In the genomic region with DNA sequence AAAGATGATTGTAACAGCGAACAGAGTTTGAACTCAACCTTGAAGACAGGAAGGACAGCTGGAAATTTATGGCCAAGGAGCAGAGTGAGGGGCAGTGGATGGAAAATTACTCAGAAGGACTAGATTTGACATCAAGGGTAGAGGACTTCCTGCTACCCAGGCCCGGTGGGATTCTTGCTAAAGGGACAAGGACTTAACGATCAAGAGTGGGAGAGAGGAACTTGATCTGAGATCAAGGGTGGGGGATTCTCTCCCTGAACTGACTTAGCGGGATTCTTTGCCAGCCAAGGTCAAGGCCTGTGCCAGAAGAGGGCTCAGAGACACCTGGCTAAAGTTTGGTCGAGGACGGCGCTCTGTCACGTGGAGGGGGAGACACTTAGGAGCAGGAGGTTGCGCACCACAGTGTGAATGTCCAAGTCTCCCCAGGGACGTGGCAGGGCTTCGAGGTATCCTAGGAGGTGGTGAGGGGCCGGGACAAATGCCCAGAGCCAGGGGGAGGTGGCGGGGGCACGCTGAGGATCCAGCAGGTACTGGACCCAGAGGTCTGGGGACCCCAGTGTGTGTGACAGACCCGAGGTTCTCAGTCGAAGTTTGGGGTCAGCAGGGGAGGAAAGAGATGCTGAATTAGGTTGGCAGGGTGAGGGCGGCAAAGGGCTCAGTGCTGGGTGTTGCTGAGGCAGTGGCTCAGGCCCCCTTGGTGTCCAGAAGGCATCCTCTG, we compare ENCODE assay signal across 1 cellular context.
TF ChIP-seq lines count a peak whose summit lies in the region.

No MANE protein-coding gene starts in this region.

TF ChIP-seq in HepG2, 621 proteins besides CTCF, POLR2A, EP300 and RAD21 (continued from another document):
- TF ChIP-seq, protein P1, sequence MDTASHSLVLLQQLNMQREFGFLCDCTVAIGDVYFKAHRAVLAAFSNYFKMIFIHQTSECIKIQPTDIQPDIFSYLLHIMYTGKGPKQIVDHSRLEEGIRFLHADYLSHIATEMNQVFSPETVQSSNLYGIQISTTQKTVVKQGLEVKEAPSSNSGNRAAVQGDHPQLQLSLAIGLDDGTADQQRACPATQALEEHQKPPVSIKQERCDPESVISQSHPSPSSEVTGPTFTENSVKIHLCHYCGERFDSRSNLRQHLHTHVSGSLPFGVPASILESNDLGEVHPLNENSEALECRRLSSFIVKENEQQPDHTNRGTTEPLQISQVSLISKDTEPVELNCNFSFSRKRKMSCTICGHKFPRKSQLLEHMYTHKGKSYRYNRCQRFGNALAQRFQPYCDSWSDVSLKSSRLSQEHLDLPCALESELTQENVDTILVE (CRISPR knock-in tag; IDR thresholded peaks at IDR 0.05), result no peak
- TF ChIP-seq TBL1XR1 (IDR thresholded peaks at IDR 0.05; ENCODE audit: borderline replicate concordance, low read length, partially characterized antibody) (no peak), NCOR1 (IDR thresholded peaks at IDR 0.05; ENCODE audit: borderline replicate concordance, low read length) (no peak), KLF9 (CRISPR knock-in tag; IDR thresholded peaks at IDR 0.05; ENCODE audit: low read depth) (no peak), ISX (CRISPR knock-in tag; conservative IDR thresholded peaks at IDR 0.05) (no peak), ZNF747 (CRISPR knock-in tag; IDR thresholded peaks at IDR 0.05; ENCODE audit: borderline replicate concordance) (no peak), MAFF (IDR thresholded peaks at IDR 0.05; ENCODE audit: low read depth, low read length) (no peak), ZNF841 (CRISPR knock-in tag; IDR thresholded peaks at IDR 0.05; ENCODE audit: borderline replicate concordance) (no peak), FOXM1 (CRISPR knock-in tag; IDR thresholded peaks at IDR 0.05) (no peak)
- TF ChIP-seq, protein P2, sequence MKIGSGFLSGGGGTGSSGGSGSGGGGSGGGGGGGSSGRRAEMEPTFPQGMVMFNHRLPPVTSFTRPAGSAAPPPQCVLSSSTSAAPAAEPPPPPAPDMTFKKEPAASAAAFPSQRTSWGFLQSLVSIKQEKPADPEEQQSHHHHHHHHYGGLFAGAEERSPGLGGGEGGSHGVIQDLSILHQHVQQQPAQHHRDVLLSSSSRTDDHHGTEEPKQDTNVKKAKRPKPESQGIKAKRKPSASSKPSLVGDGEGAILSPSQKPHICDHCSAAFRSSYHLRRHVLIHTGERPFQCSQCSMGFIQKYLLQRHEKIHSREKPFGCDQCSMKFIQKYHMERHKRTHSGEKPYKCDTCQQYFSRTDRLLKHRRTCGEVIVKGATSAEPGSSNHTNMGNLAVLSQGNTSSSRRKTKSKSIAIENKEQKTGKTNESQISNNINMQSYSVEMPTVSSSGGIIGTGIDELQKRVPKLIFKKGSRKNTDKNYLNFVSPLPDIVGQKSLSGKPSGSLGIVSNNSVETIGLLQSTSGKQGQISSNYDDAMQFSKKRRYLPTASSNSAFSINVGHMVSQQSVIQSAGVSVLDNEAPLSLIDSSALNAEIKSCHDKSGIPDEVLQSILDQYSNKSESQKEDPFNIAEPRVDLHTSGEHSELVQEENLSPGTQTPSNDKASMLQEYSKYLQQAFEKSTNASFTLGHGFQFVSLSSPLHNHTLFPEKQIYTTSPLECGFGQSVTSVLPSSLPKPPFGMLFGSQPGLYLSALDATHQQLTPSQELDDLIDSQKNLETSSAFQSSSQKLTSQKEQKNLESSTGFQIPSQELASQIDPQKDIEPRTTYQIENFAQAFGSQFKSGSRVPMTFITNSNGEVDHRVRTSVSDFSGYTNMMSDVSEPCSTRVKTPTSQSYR (CRISPR knock-in tag; IDR thresholded peaks at IDR 0.05; ENCODE audit: borderline replicate concordance), result no peak
- TF ChIP-seq, protein P3, sequence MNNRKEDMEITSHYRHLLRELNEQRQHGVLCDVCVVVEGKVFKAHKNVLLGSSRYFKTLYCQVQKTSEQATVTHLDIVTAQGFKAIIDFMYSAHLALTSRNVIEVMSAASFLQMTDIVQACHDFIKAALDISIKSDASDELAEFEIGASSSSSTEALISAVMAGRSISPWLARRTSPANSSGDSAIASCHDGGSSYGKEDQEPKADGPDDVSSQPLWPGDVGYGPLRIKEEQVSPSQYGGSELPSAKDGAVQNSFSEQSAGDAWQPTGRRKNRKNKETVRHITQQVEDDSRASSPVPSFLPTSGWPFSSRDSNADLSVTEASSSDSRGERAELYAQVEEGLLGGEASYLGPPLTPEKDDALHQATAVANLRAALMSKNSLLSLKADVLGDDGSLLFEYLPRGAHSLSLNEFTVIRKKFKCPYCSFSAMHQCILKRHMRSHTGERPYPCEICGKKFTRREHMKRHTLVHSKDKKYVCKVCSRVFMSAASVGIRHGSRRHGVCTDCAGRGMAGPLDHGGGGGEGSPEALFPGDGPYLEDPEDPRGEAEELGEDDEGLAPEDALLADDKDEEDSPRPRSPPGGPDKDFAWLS (CRISPR knock-in tag; IDR thresholded peaks at IDR 0.05; ENCODE audit: borderline replicate concordance), result no peak
TF ChIP-seq in HepG2: peak in this region for 0.
